In genomic region chr11:60919956-60920355, GRCh38 we compare ENCODE assay signal across 14 cellular contexts. TPM values are rescaled to one million over a fixed set of nuclear protein-coding genes. Genes with fewer than 3 reads are reported as not detected.
DNase-seq lines count a peak whose midpoint lies in the region; ATAC-seq, FAIRE-seq and TF ChIP-seq lines count a peak whose summit lies in the region.
"Had no signal": no experiment of that assay in that cellular context is flagged by ENCODE, and none has a peak within 500 bp of the region (broad histone marks: within the 10 kb centered on the region; RNA-seq: fewer than 3 reads in every experiment).

No MANE protein-coding gene starts in this region.

- H3K27ac ChIP-seq in Karpas-422 (ENCODE audit: low read length) (peak overlapping the region; percentile 76), cingulate gyrus (ENCODE audit: low read depth, low read length) (peak overlapping the region; percentile 51), foreskin keratinocyte (peak overlapping the region; percentile 89), temporal lobe (ENCODE audit: low read depth, low read length) (peak overlapping the region; percentile 67)

- no peaks in the 10 kb centered on the region for H3K9me3 ChIP-seq in Karpas-422 (ENCODE audit: low read length)

- H3K9me2 ChIP-seq in Karpas-422 (replicated peaks; ENCODE audit: insufficient read depth, low read length) = no peaks in the 10 kb centered on the region

- no peaks in the 10 kb centered on the region for H3K9me3 Mint-ChIP-seq in activated naive CD4-positive, alpha-beta T cell treated with anti-CD3 and anti-CD28 coated beads, Interleukin-2, amount 50 U/mL, for 72 hours

- peaks cover 14% of the 10 kb centered on the region for H3K36me3 ChIP-seq in Karpas-422 (ENCODE audit: insufficient read depth, low read length)

- H3K4me1 ChIP-seq in Karpas-422 (ENCODE audit: low read length) (peaks cover 62% of the 10 kb centered on the region), foreskin keratinocyte (peaks cover 46% of the 10 kb centered on the region)

- no peak overlapping the region for H2AFZ ChIP-seq in Karpas-422 (ENCODE audit: low read length)

- H3K36me3 Mint-ChIP-seq in activated naive CD4-positive, alpha-beta T cell treated with anti-CD3 and anti-CD28 coated beads, Interleukin-2, amount 50 U/mL, for 72 hours = peaks cover 30 to 57% of the 10 kb centered on the region in 2 donors

- no peak overlapping the region for H3K27ac Mint-ChIP-seq in activated naive CD4-positive, alpha-beta T cell treated with anti-CD3 and anti-CD28 coated beads, Interleukin-2, amount 50 U/mL, for 72 hours

- DNase-seq in Karpas-422 = no peak
- no peak for DNase-seq in foreskin keratinocyte
- DNase-seq in activated naive CD4-positive, alpha-beta T cell treated with anti-CD3 and anti-CD28 coated beads, Interleukin-2, amount 50 U/mL, for 72 hours (ENCODE audit: low spot score in 2 of 2) = no peak
- DNase-seq in left lobe of liver (ENCODE audit: low spot score) = no peak
- DNase-seq in urothelium cell line (ENCODE audit: low spot score) = no peak
- DNase-seq: DMS 273 treated with DMSO at 0.1 percent for 48 hours, NCI-H1105 treated with DMSO at 0.1 percent for 48 hours, NCI-H187, Right ventricle myocardium superior had no signal

- FAIRE-seq in urothelium cell line (lab: Jason Lieb, UNC) = no peak
- FAIRE-seq: H54, HepG2 had no signal

- no peaks in the 10 kb centered on the region for H4K20me1 ChIP-seq in Karpas-422 (ENCODE audit: insufficient read depth, low read depth, low read length)

- no peak for TF ChIP-seq CTCF in foreskin keratinocyte (conservative IDR thresholded peaks at IDR 0.05)

- peak overlapping the region; percentile 4; the same call in 1 of the 2 replicates for H3K4me3 ChIP-seq in Karpas-422 (ENCODE audit: low read length)

- peaks cover 39% of the 10 kb centered on the region for H3K79me2 ChIP-seq in Karpas-422 (ENCODE audit: low read length)

- ATAC-seq in foreskin keratinocyte (no peak), left lobe of liver (no peak)
- ATAC-seq in activated naive CD4-positive, alpha-beta T cell treated with anti-CD3 and anti-CD28 coated beads, Interleukin-2, amount 50 U/mL, for 72 hours = no peak
- ATAC-seq: HepG2 had no signal

- H3K27me3 ChIP-seq in Karpas-422 (ENCODE audit: low read length) (no peaks in the 10 kb centered on the region), foreskin keratinocyte (no peaks in the 10 kb centered on the region)

- no peak overlapping the region for H3K9ac ChIP-seq in Karpas-422 (ENCODE audit: low read length)

- no peak overlapping the region for H3K4me2 ChIP-seq in Karpas-422 (ENCODE audit: low read depth, low read length, poor library complexity, severe bottlenecking)

RNA-seq across cellular contexts. Expression of gene TMEM132A, which starts 4.3 kb away (rescaled TPM):
- total RNA-seq in Karpas-422 (2014; rRNA removed; shearing (Covaris generic); ENCODE audit: low replicate concordance) = 1.6 and 5.2 TPM in 2 replicates
- 79.5 and 103 TPM in 2 replicates for total RNA-seq in foreskin keratinocyte
- polyA plus RNA-seq in foreskin keratinocyte = 73.2 and 93.9 TPM in 2 replicates
- 105 TPM for total RNA-seq in temporal lobe
- 1 to 10 TPM in 1 of 2 donors, under 1 TPM in 1; 0.71 to 1.4 TPM for total RNA-seq in activated naive CD4-positive, alpha-beta T cell treated with anti-CD3 and anti-CD28 coated beads, Interleukin-2, amount 50 U/mL, for 72 hours
- 2.1 TPM for total RNA-seq in left lobe of liver

RNA-seq across cellular contexts. Expression of gene TMEM109, which starts 6.0 kb away (rescaled TPM):
- total RNA-seq in Karpas-422 (2014; rRNA removed; shearing (Covaris generic); ENCODE audit: low replicate concordance) = 42.3 and 44.4 TPM in 2 replicates
- 61.9 and 67.3 TPM in 2 replicates for total RNA-seq in foreskin keratinocyte
- polyA plus RNA-seq in foreskin keratinocyte = 71.2 and 75.8 TPM in 2 replicates
- total RNA-seq in temporal lobe = 9.1 TPM
- 10 to 100 TPM; 31.9 to 95.1 TPM for total RNA-seq in activated naive CD4-positive, alpha-beta T cell treated with anti-CD3 and anti-CD28 coated beads, Interleukin-2, amount 50 U/mL, for 72 hours
- 36.9 TPM for total RNA-seq in left lobe of liver

RNA-seq across cellular contexts. Expression of gene PRPF19, which starts 13.6 kb away (rescaled TPM):
- 87.2 and 109 TPM in 2 replicates for total RNA-seq in Karpas-422 (2014; rRNA removed; shearing (Covaris generic); ENCODE audit: low replicate concordance)
- 70.3 and 88.3 TPM in 2 replicates for total RNA-seq in foreskin keratinocyte
- 133 and 152 TPM in 2 replicates for polyA plus RNA-seq in foreskin keratinocyte
- 30.2 TPM for total RNA-seq in temporal lobe
- total RNA-seq in activated naive CD4-positive, alpha-beta T cell treated with anti-CD3 and anti-CD28 coated beads, Interleukin-2, amount 50 U/mL, for 72 hours = 100 to 1,000 TPM in 1 of 2 donors, 10 to 100 TPM in 1; 71.0 to 149 TPM
- 44.9 TPM for total RNA-seq in left lobe of liver

RNA-seq across cellular contexts. Expression of gene SLC15A3, which starts 32.0 kb away (rescaled TPM):
- 49.5 and 64.7 TPM in 2 replicates for total RNA-seq in Karpas-422 (2014; rRNA removed; shearing (Covaris generic); ENCODE audit: low replicate concordance)
- total RNA-seq in foreskin keratinocyte (2.6 and 7.5 TPM in 2 replicates), temporal lobe (2.0 TPM), left lobe of liver (8.8 TPM)
- polyA plus RNA-seq in foreskin keratinocyte = 2.4 and 10.3 TPM in 2 replicates
- total RNA-seq in activated naive CD4-positive, alpha-beta T cell treated with anti-CD3 and anti-CD28 coated beads, Interleukin-2, amount 50 U/mL, for 72 hours = 1 to 10 TPM; 5.9 to 9.0 TPM

RNA-seq across cellular contexts. Expression of gene CD6, which starts 51.5 kb away (rescaled TPM):
- not detected in 2 replicates for total RNA-seq in Karpas-422 (2014; rRNA removed; shearing (Covaris generic); ENCODE audit: low replicate concordance)
- total RNA-seq in foreskin keratinocyte (0.14 and 0.18 TPM in 2 replicates), temporal lobe (0.74 TPM), left lobe of liver (0.83 TPM)
- polyA plus RNA-seq in foreskin keratinocyte = 0.07 and 0.16 TPM in 2 replicates
- 100 to 1,000 TPM; 227 to 339 TPM for total RNA-seq in activated naive CD4-positive, alpha-beta T cell treated with anti-CD3 and anti-CD28 coated beads, Interleukin-2, amount 50 U/mL, for 72 hours
- total RNA-seq: HepG2 had no signal
- polyA plus RNA-seq: BJ, HepG2 had no signal

Comparison
In these comparisons a context has a peak if more than half of its experiments do, and no peak if none do; other contexts are left out.
1. RNA of gene TMEM132A, which starts 4.3 kb away (total RNA-seq): 105 TPM in temporal lobe (single experiment) and 79.5 to 103 TPM in foreskin keratinocyte; 2.1 TPM in left lobe of liver (single experiment), 1.6 to 5.2 TPM in Karpas-422 and 0.71 to 1.4 TPM in activated naive CD4-positive, alpha-beta T cell treated with anti-CD3 and anti-CD28 coated beads, Interleukin-2, amount 50 U/mL, for 72 hours; every median in the first group is over 10 times any median in the second.
2. Peak in every context shown above with its lines, with median percentiles within 50 percentile points of each other: H3K27ac ChIP-seq.